ENCODE assay signal across 18 cellular contexts in the genomic region with DNA sequence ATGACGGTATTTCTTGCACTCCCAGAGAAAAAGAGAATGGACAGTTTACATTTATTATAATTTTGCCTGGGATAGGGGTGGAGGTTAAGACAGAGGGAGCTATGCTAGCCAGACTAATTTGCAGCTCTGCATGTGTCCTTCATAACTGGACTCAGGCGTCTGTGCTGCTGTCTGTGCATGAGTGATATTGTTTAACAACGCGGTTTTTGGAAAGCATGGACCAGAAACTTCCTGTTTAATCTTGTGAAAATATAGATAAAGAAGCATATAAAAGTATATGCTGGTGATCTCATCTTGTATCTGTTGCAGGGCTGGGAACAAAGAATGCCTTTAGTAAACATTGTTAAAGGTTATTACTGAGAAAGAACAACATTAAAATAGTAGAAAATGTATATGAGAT.
DNase-seq lines count a peak whose midpoint lies in the region; ATAC-seq and TF ChIP-seq lines count a peak whose summit lies in the region.
"Had no signal": no experiment of that assay in that cellular context is flagged by ENCODE, and none has a peak within 500 bp of the region (broad histone marks: within the 10 kb centered on the region; RNA-seq: fewer than 3 reads in every experiment).

No MANE protein-coding gene starts in this region.

- H3K4me2 ChIP-seq in PC-3 (ENCODE audit: low read length) (peak overlapping the region; percentile 79), hepatocyte (peak overlapping the region; percentile 1)
- H3K4me2 ChIP-seq: BLaER1 treated with 17β-estradiol and CSF1 and Interleukin-3, amounts not matched to agents 10 nM and 100 nM; SK-N-SH had no signal

- H3K4me3 ChIP-seq in HEK293 (ENCODE audit: low read depth, low read length) (no peak overlapping the region), PC-3 (ENCODE audit: low read length) (peak overlapping the region; percentile 46), hepatocyte (no peak overlapping the region)
- H3K4me3 ChIP-seq: BLaER1 treated with 17β-estradiol and CSF1 and Interleukin-3, amounts not matched to agents 10 nM and 100 nM; GM23248; HAP-1 had no signal

- POLR2A ChIA-PET in HEK293 (lab: Yijun Ruan, JAX): no interaction called here
- POLR2A ChIA-PET in PC-3 (lab: Charles Lee; ENCODE audit: unreplicated experiment): interaction anchor here (0.5 kb wide), 1 partner anchor 19 kb away, joined by 5 read pairs; no protein-coding TSS in a partner anchor

- peak overlapping the region; percentile 56 for H3K9ac ChIP-seq in PC-3 (ENCODE audit: low read length)
- H3K9ac ChIP-seq: BLaER1 treated with 17β-estradiol and CSF1 and Interleukin-3, amounts not matched to agents 10 nM and 100 nM; GM23248; SK-N-SH had no signal

- ATAC-seq in PC-3 (peak; percentile 95), left cardiac atrium (no peak), HG03280 (IDR thresholded peaks at IDR 0.05; ENCODE audit: unreplicated experiment) (no peak)

- no TSS peak for BruUV-seq in PC-3 (replicated peaks; lab: Mats Ljungman, UMichigan)

- H4K20me1 ChIP-seq in PC-3 (ENCODE audit: low read length): no peaks in the 10 kb centered on the region
- H4K20me1 ChIP-seq in hepatocyte (ENCODE audit: insufficient read depth, poor library complexity, severe bottlenecking): no peaks in the 10 kb centered on the region
- H4K20me1 ChIP-seq: BLaER1 treated with 17β-estradiol and CSF1 and Interleukin-3, amounts not matched to agents 10 nM and 100 nM had no signal

- intact Hi-C loops in PC-3 (cut with micrococcal nuclease) (loop anchor here (1.0 to 10.0 kb wide), 3 partner anchors 16 to 119 kb away; no protein-coding TSS in a partner anchor), left cardiac atrium (cut with DNase I) (no loop called here)

- TF ChIP-seq CTCF in 22Rv1 (IDR thresholded peaks at IDR 0.05): no peak
- no peak for TF ChIP-seq CTCF in HEK293 (tag by site-specific recombination; IDR thresholded peaks at IDR 0.05)
- no peak for TF ChIP-seq CTCF in PC-3 (conservative IDR thresholded peaks at IDR 0.05; ENCODE audit: low read depth, low read length)
- no peak for TF ChIP-seq CTCF in hepatocyte (IDR thresholded peaks at IDR 0.05; ENCODE audit: poor library complexity)

- H3K79me2 ChIP-seq in PC-3 (ENCODE audit: low read length) (no peaks in the 10 kb centered on the region), hepatocyte (no peaks in the 10 kb centered on the region)

- H3F3A ChIP-seq in PC-3 (ENCODE audit: low read length, unreplicated experiment): peaks cover 4% of the 10 kb centered on the region

- peaks cover 8% of the 10 kb centered on the region; the same call in 1 of the 2 replicates for H3K27me3 ChIP-seq in PC-3 (ENCODE audit: low read length)
- H3K27me3 ChIP-seq in hepatocyte: no peaks in the 10 kb centered on the region
- H3K27me3 ChIP-seq: BLaER1 treated with 17β-estradiol and CSF1 and Interleukin-3, amounts not matched to agents 10 nM and 100 nM had no signal

- WGBS in hepatocyte (ENCODE audit: low lambda C conversion rate, missing lambda C conversion rate): 34% methylated on average over 4 of the region's 4 CpGs

- H2AFZ ChIP-seq in PC-3 (ENCODE audit: low read length) (0 out of 2 replicates have a peak overlapping the region, but pooled peaks have one; percentile 6), hepatocyte (no peak overlapping the region)
- H2AFZ ChIP-seq: GM23248 had no signal

- no peaks in the 10 kb centered on the region for H3K9me3 ChIP-seq in HEK293 (ENCODE audit: control insufficient read depth, insufficient read depth, low read depth, low read length)
- no peaks in the 10 kb centered on the region for H3K9me3 ChIP-seq in PC-3 (ENCODE audit: low read length)
- no peaks in the 10 kb centered on the region for H3K9me3 ChIP-seq in hepatocyte (ENCODE audit: low read depth)
- H3K9me3 ChIP-seq: BLaER1 treated with 17β-estradiol and CSF1 and Interleukin-3, amounts not matched to agents 10 nM and 100 nM; HAP-1; SK-N-SH had no signal

- DNase-seq in PC-3 (peak; percentile 84), hepatocyte (ENCODE audit: low spot score) (no peak), KG1 (lab: John Stamatoyannopoulos, UW) (no peak), left cardiac atrium (no peak)
- no peak for DNase-seq in stimulated activated naive CD4-positive, alpha-beta T cell (lab: John Stamatoyannopoulos, UW)
- DNase-seq: DMS79, GM23248, NCI-H1436, NCI-H2029 treated with DMSO at 0.1 percent for 48 hours, NCI-H446 treated with DMSO at 0.1 percent for 48 hours, RPMI8226, SHP77 treated with DMSO at 0.1 percent for 48 hours, SK-N-SH had no signal

- H3K27ac ChIP-seq in 22Rv1 (peak overlapping the region; percentile 75), HEK293 (ENCODE audit: extremely low read depth, low read depth, low read length) (peak overlapping the region; percentile 29; the same call in 1 of the 2 replicates), PC-3 (ENCODE audit: low read length) (peak overlapping the region; percentile 85), hepatocyte (no peak overlapping the region)
- H3K27ac ChIP-seq: BLaER1 treated with 17β-estradiol and CSF1 and Interleukin-3, amounts not matched to agents 10 nM and 100 nM; GM23248 had no signal

- H3K36me3 ChIP-seq in HEK293 (ENCODE audit: control insufficient read depth in 2 of 2, insufficient read depth in 1 of 2, low read length in 2 of 2) (no peaks in the 10 kb centered on the region), PC-3 (ENCODE audit: low read depth, low read length) (no peaks in the 10 kb centered on the region), hepatocyte (replicated peaks; ENCODE audit: insufficient read depth, low read depth) (no peaks in the 10 kb centered on the region)
- H3K36me3 ChIP-seq: BLaER1 treated with 17β-estradiol and CSF1 and Interleukin-3, amounts not matched to agents 10 nM and 100 nM; HAP-1 had no signal

- H3K4me1 ChIP-seq in HEK293 (ENCODE audit: control insufficient read depth, insufficient read depth, low read length): peaks cover 6% of the 10 kb centered on the region; the same call in 1 of the 2 replicates
- peaks cover 29% of the 10 kb centered on the region for H3K4me1 ChIP-seq in PC-3 (ENCODE audit: insufficient read depth, low read length)
- H3K4me1 ChIP-seq in hepatocyte (ENCODE audit: insufficient read depth): no peaks in the 10 kb centered on the region
- H3K4me1 ChIP-seq: BLaER1 treated with 17β-estradiol and CSF1 and Interleukin-3, amounts not matched to agents 10 nM and 100 nM; HAP-1 had no signal

- CTCF ChIA-PET in HEK293 (lab: Yijun Ruan, JAX): no interaction called here
- CTCF ChIA-PET in PC-3 (lab: Charles Lee): interaction anchor here (0.5 to 1.9 kb wide), 3 partner anchors 17 to 1022 kb away, joined by 3 to 6 read pairs (median 3); no protein-coding TSS in a partner anchor

- no peaks in the 10 kb centered on the region for H3K9me2 ChIP-seq in PC-3 (replicated peaks; ENCODE audit: low read length)
- H3K9me2 ChIP-seq in hepatocyte (replicated peaks; ENCODE audit: insufficient read depth): no peaks in the 10 kb centered on the region
- H3K9me2 ChIP-seq: SK-N-SH had no signal

TF ChIP-seq in HEK293, 187 proteins besides CTCF, POLR2A, EP300 and RAD21:
- no peak for TF ChIP-seq PRDM1 (tag by site-specific recombination; IDR thresholded peaks at IDR 0.05)
- no peak for TF ChIP-seq SP7 (tag by site-specific recombination; IDR thresholded peaks at IDR 0.05)
- TF ChIP-seq ZNF133 (tag by site-specific recombination; IDR thresholded peaks at IDR 0.05): no peak
- no peak for TF ChIP-seq SP2 (tag by site-specific recombination; IDR thresholded peaks at IDR 0.05)
- TF ChIP-seq HOXD13 (CRISPR knock-in tag; IDR thresholded peaks at IDR 0.05; ENCODE audit: borderline replicate concordance): peak; percentile 38; the same call in 1 of the 2 replicates
- TF ChIP-seq, protein P1, sequence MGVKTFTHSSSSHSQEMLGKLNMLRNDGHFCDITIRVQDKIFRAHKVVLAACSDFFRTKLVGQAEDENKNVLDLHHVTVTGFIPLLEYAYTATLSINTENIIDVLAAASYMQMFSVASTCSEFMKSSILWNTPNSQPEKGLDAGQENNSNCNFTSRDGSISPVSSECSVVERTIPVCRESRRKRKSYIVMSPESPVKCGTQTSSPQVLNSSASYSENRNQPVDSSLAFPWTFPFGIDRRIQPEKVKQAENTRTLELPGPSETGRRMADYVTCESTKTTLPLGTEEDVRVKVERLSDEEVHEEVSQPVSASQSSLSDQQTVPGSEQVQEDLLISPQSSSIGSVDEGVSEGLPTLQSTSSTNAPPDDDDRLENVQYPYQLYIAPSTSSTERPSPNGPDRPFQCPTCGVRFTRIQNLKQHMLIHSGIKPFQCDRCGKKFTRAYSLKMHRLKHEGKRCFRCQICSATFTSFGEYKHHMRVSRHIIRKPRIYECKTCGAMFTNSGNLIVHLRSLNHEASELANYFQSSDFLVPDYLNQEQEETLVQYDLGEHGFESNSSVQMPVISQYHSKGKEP (tag by site-specific recombination; IDR thresholded peaks at IDR 0.05): peak; percentile 62; the same call in 1 of the 2 replicates
- TF ChIP-seq TRIM28 (IDR thresholded peaks at IDR 0.05; ENCODE audit: borderline replicate concordance, low read length): 0 out of 2 replicates have a peak, but pooled peaks have one; percentile 9
- TF ChIP-seq, protein P2, sequence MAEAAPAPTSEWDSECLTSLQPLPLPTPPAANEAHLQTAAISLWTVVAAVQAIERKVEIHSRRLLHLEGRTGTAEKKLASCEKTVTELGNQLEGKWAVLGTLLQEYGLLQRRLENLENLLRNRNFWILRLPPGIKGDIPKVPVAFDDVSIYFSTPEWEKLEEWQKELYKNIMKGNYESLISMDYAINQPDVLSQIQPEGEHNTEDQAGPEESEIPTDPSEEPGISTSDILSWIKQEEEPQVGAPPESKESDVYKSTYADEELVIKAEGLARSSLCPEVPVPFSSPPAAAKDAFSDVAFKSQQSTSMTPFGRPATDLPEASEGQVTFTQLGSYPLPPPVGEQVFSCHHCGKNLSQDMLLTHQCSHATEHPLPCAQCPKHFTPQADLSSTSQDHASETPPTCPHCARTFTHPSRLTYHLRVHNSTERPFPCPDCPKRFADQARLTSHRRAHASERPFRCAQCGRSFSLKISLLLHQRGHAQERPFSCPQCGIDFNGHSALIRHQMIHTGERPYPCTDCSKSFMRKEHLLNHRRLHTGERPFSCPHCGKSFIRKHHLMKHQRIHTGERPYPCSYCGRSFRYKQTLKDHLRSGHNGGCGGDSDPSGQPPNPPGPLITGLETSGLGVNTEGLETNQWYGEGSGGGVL (tag by site-specific recombination; IDR thresholded peaks at IDR 0.05): no peak
- 0 out of 2 replicates have a peak, but pooled peaks have one; percentile 25 for TF ChIP-seq ZNF561 (tag by site-specific recombination; IDR thresholded peaks at IDR 0.05; ENCODE audit: borderline replicate concordance)
- no peak for TF ChIP-seq ZNF366 (tag by site-specific recombination; conservative IDR thresholded peaks at IDR 0.05)
